In genomic region chr11:122391049-122391448, GRCh38 we compare ENCODE assay signal across 26 cellular contexts.
"Had no signal": no experiment of that assay in that cellular context is flagged by ENCODE, and none has a peak within 500 bp of the region (broad histone marks: within the 10 kb centered on the region; RNA-seq: fewer than 3 reads in every experiment).

No MANE protein-coding gene starts in this region.

- H3K4me3 ChIP-seq: stomach, suprapubic skin, testis, thoracic aorta, thyroid gland, tibial artery, tibial nerve, transverse colon, upper lobe of right lung, uterus, vagina had no signal

- H3K36me3 ChIP-seq: stomach, suprapubic skin, thoracic aorta, thyroid gland, tibial artery, tibial nerve, transverse colon, upper lobe of right lung, uterus, vagina had no signal

- DNase-seq: stimulated activated CD4-positive, alpha-beta T cell treated with anti-CD3 and anti-CD28 coated beads, Interleukin-2, amount 100 ng/mL, for 48 hours; stimulated activated CD4-positive, alpha-beta T cell treated with anti-CD3 and anti-CD28 coated beads, Interleukin-4, amount 100 ng/mL, for 1 hour; stimulated activated CD4-positive, alpha-beta T cell treated with anti-CD3 and anti-CD28 coated beads, Interleukin-4, amount 100 ng/mL, for 24 hours; stimulated activated CD4-positive, alpha-beta T cell treated with anti-CD3 and anti-CD28 coated beads, Interleukin-4, amount 100 ng/mL, for 4 hours; stimulated activated CD8-positive, alpha-beta memory T cell treated with anti-CD3 and anti-CD28 coated beads, Interleukin-4, amount 100 ng/mL, for 48 hours; stimulated activated naive B cell treated with anti-CD40 and anti-IgM and Interleukin-4, amounts not matched to agents 10 μg/mL and 1 μg/mL and 100 μg/mL, for 72 hours; stimulated activated naive CD4-positive, alpha-beta T cell; stimulated activated naive CD4-positive, alpha-beta T cell treated with Interleukin-2 at 50 U/mL for 16 hours; stimulated activated naive CD8-positive, alpha-beta T cell treated with anti-CD3 and anti-CD28 coated beads, Interleukin-15, amount 100 ng/mL, for 72 hours; stimulated activated naive CD8-positive, alpha-beta T cell treated with anti-CD3 and anti-CD28 coated beads, Interleukin-15, Interleukin-2, amounts not matched to agents 100 U/mL and 50 U/mL, for 24 hours; stomach; substantia nigra; testis; thyroid gland; tibial artery; transverse colon; trophoblast cell; upper lobe of right lung; uterus had no signal

- H3K27me3 ChIP-seq: stomach, suprapubic skin, testis, thyroid gland, tibial artery, tibial nerve, transverse colon, upper lobe of right lung, uterus, vagina had no signal

- ATAC-seq: stimulated activated effector memory CD8-positive, alpha-beta T cell treated with anti-CD3 and anti-CD28 coated beads, Interleukin-12 subunit alpha, Interleukin-12 subunit beta, amount 100 ng/mL, for 72 hours; stimulated activated memory B cell treated with anti-CD40 and anti-IgM and Interleukin-4, amounts not matched to agents 10 μg/mL and 1 μg/mL and 100 μg/mL, for 72 hours; stimulated activated naive B cell treated with anti-CD40 and anti-IgM and Interleukin-4, amounts not matched to agents 10 μg/mL and 1 μg/mL and 100 μg/mL, for 72 hours; stimulated activated naive CD8-positive, alpha-beta T cell treated with anti-CD3 and anti-CD28 coated beads, Interleukin-15, amount 100 ng/mL, for 72 hours; stimulated activated naive CD8-positive, alpha-beta T cell treated with anti-CD3 and anti-CD28 coated beads, Interleukin-15, Interleukin-2, amounts not matched to agents 100 U/mL and 50 U/mL, for 24 hours; upper lobe of right lung had no signal

- H3K4me1 ChIP-seq: stomach, suprapubic skin, testis, tibial nerve, transverse colon, upper lobe of right lung, uterus, vagina had no signal

- H3K27ac ChIP-seq: stomach, suprapubic skin, testis, thoracic aorta, thyroid gland, tibial artery, tibial nerve, transverse colon, upper lobe of right lung, uterus, vagina had no signal

- FAIRE-seq: urothelium cell line had no signal

- H3K9me3 ChIP-seq: testis, thoracic aorta, thyroid gland, tibial artery, transverse colon, upper lobe of right lung, uterus, vagina had no signal
